ENCODE assay signal across 14 cellular contexts in the genomic region with DNA sequence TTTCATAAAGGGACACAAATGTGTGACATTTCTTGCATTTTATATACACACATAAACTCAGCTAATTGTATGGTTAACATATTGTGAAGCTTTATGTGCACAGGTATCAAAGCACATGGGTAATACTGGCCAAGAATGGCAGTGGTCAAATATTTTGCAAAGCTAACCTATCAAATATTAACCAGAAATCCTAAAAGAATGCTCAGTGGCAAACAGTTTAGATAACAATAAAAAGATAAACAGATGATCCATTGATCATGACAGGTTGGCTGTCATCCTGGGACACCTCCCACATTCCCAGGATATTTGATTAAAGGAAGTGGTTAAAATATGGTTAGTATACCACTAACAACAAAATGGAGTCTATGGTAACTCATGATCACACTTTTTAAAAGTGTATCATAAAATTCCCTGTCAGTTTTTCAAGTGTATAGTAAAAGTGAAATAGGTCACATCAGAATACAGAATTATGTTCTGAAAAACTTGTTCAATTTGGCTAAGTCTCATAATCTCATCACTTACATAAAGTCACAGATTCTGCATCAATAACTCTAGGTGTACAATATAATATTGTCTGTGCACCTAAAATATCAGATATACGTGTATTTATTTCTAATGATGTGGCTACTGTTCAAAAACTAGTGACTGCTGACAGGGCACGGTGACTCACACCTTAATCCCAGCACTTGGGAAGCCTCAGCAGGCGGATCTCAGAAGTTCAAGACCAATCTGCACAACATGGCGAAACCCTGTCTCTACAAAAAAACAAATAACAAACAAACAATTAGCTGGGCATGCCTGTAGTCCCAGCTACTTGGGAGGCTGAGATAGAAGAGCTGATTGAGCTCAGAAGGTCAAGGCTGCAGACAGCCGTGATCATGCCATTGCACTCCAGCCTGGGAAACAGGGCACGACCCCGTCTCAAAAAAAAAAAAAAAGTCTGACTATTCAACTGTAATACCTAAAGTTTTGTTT. TPM values are rescaled to one million over a fixed set of nuclear protein-coding genes. Genes with fewer than 3 reads are reported as not detected.
A peak's percentile ranks its signal among the peaks of the same experiment; 100 is the strongest.
DNase-seq lines count a peak whose midpoint lies in the region; ATAC-seq, FAIRE-seq and TF ChIP-seq lines count a peak whose summit lies in the region.
"Had no signal": no experiment of that assay in that cellular context is flagged by ENCODE, and none has a peak within 500 bp of the region (broad histone marks: within the 10 kb centered on the region; RNA-seq: fewer than 3 reads in every experiment).

No MANE protein-coding gene starts in this region.

- intact Hi-C loops in activated CD4-positive, alpha-beta T cell treated with anti-CD3 and anti-CD28 coated beads, Interleukin-2, amount 10 ng/mL, durations not matched to agents 24 days and 14 days (cut with micrococcal nuclease) = no loop called here

- H3K27me3 ChIP-seq in endodermal cell (ENCODE audit: control insufficient read depth, insufficient read depth, low read length, poor library complexity, severe bottlenecking) = no peaks in the 10 kb centered on the region
- H3K27me3 ChIP-seq: sigmoid colon, transverse colon had no signal

- TF ChIP-seq CTCF in D721Med (IDR thresholded peaks at IDR 0.05; ENCODE audit: insufficient read depth, missing control alignments) (no peak), endodermal cell (conservative IDR thresholded peaks at IDR 0.05) (no peak)

- peaks cover 41% of the 10 kb centered on the region for H3K4me1 ChIP-seq in endodermal cell (ENCODE audit: control insufficient read depth, insufficient read depth, low read length)
- H3K4me1 ChIP-seq: sigmoid colon, transverse colon had no signal

- WGBS in endodermal cell (ENCODE audit: insufficient coverage in 1 of 2, insufficient read length in 1 of 2), 2 experiments = 87 to 89% methylated on average over 3 to 7 of the region's 7 CpGs

- no peak for ATAC-seq in stimulated activated naive CD8-positive, alpha-beta T cell treated with anti-CD3 and anti-CD28 coated beads, Interleukin-15, Interleukin-2, amounts not matched to agents 100 U/mL and 50 U/mL, for 24 hours
- ATAC-seq in HG02885 (IDR thresholded peaks at IDR 0.05; ENCODE audit: poor library complexity, unreplicated experiment) = no peak

- peak overlapping the region; percentile 58 for H3K27ac Mint-ChIP-seq in endodermal cell
- H3K27ac Mint-ChIP-seq in activated CD4-positive, alpha-beta T cell treated with anti-CD3 and anti-CD28 coated beads, Interleukin-2, amount 10 ng/mL, durations not matched to agents 24 days and 14 days = no peak overlapping the region
- H3K27ac Mint-ChIP-seq: activated CD4-positive, alpha-beta memory T cell treated with anti-CD3 and anti-CD28 coated beads, Interleukin-2, amount 10 ng/mL, durations not matched to agents 7 days and 5 days had no signal

- H3K36me3 Mint-ChIP-seq in endodermal cell (ENCODE audit: low read depth) = peaks cover 18% of the 10 kb centered on the region
- H3K36me3 Mint-ChIP-seq in activated CD4-positive, alpha-beta T cell treated with anti-CD3 and anti-CD28 coated beads, Interleukin-2, amount 10 ng/mL, durations not matched to agents 24 days and 14 days (ENCODE audit: low read depth) = no peaks in the 10 kb centered on the region

- DNase-seq in D721Med (ENCODE audit: insufficient read length, low spot score) (no peak), NCI-H226 (peak; percentile 94), endodermal cell (peak; percentile 56), kidney glomerular epithelial cell (lab: John Stamatoyannopoulos, UW) (peak; percentile 79), substantia nigra (lab: John Stamatoyannopoulos, UW) (no peak)
- DNase-seq in stimulated activated naive CD8-positive, alpha-beta T cell treated with anti-CD3 and anti-CD28 coated beads, Interleukin-15, Interleukin-2, amounts not matched to agents 100 U/mL and 50 U/mL, for 24 hours = no peak
- DNase-seq in activated CD4-positive, alpha-beta T cell treated with anti-CD3 and anti-CD28 coated beads, Interleukin-2, amount 10 ng/mL, durations not matched to agents 24 days and 14 days = no peak
- DNase-seq: activated CD4-positive, alpha-beta memory T cell treated with anti-CD3 and anti-CD28 coated beads, Interleukin-2, amount 10 ng/mL, durations not matched to agents 7 days and 5 days; GOT3; NCI-H446; sigmoid colon; stimulated activated CD4-positive, alpha-beta T cell treated with anti-CD3 and anti-CD28 coated beads, Interleukin-4, amount 100 ng/mL, for 24 hours; transverse colon had no signal

- H3K27ac ChIP-seq in endodermal cell (ENCODE audit: low read depth, low read length) (no peak overlapping the region), substantia nigra (ENCODE audit: low read depth, low read length, poor library complexity, severe bottlenecking) (no peak overlapping the region)
- H3K27ac ChIP-seq: sigmoid colon, transverse colon had no signal

- H3K4me3 ChIP-seq in endodermal cell (ENCODE audit: low read length) = peak overlapping the region; percentile 57
- H3K4me3 ChIP-seq: sigmoid colon, transverse colon had no signal

- peaks cover 70% of the 10 kb centered on the region for H3K4me1 Mint-ChIP-seq in endodermal cell
- no peaks in the 10 kb centered on the region for H3K4me1 Mint-ChIP-seq in activated CD4-positive, alpha-beta T cell treated with anti-CD3 and anti-CD28 coated beads, Interleukin-2, amount 10 ng/mL, durations not matched to agents 24 days and 14 days
- H3K4me1 Mint-ChIP-seq: activated CD4-positive, alpha-beta memory T cell treated with anti-CD3 and anti-CD28 coated beads, Interleukin-2, amount 10 ng/mL, durations not matched to agents 7 days and 5 days had no signal

- no peaks in the 10 kb centered on the region for H3K27me3 Mint-ChIP-seq in endodermal cell (ENCODE audit: insufficient read depth)
- no peaks in the 10 kb centered on the region for H3K27me3 Mint-ChIP-seq in activated CD4-positive, alpha-beta T cell treated with anti-CD3 and anti-CD28 coated beads, Interleukin-2, amount 10 ng/mL, durations not matched to agents 24 days and 14 days
- H3K27me3 Mint-ChIP-seq: activated CD4-positive, alpha-beta memory T cell treated with anti-CD3 and anti-CD28 coated beads, Interleukin-2, amount 10 ng/mL, durations not matched to agents 7 days and 5 days had no signal

- H3K9me3 ChIP-seq in endodermal cell (ENCODE audit: control insufficient read depth, low read length) = no peaks in the 10 kb centered on the region
- H3K9me3 ChIP-seq: sigmoid colon, transverse colon had no signal

- H3K4me3 Mint-ChIP-seq in endodermal cell = peak overlapping the region; percentile 22
- H3K4me3 Mint-ChIP-seq in activated CD4-positive, alpha-beta T cell treated with anti-CD3 and anti-CD28 coated beads, Interleukin-2, amount 10 ng/mL, durations not matched to agents 24 days and 14 days = no peak overlapping the region
- H3K4me3 Mint-ChIP-seq: activated CD4-positive, alpha-beta memory T cell treated with anti-CD3 and anti-CD28 coated beads, Interleukin-2, amount 10 ng/mL, durations not matched to agents 7 days and 5 days had no signal

- no peak overlapping the region for H3K9ac ChIP-seq in endodermal cell (ENCODE audit: extremely low read depth, low read length, poor library complexity, severe bottlenecking)

- no peaks in the 10 kb centered on the region for H3K9me3 Mint-ChIP-seq in endodermal cell
- H3K9me3 Mint-ChIP-seq in activated CD4-positive, alpha-beta T cell treated with anti-CD3 and anti-CD28 coated beads, Interleukin-2, amount 10 ng/mL, durations not matched to agents 24 days and 14 days = no peaks in the 10 kb centered on the region

- peaks cover 82% of the 10 kb centered on the region for H3K36me3 ChIP-seq in endodermal cell (ENCODE audit: control insufficient read depth, insufficient read depth, low read length)
- H3K36me3 ChIP-seq: sigmoid colon, transverse colon had no signal

- FAIRE-seq in D721Med (lab: Jason Lieb, UNC) = peak; percentile 86

RNA-seq across cellular contexts. Expression of a gene that starts 48.9 kb away (rescaled TPM):
- total RNA-seq in endodermal cell = 100 to 1,000 TPM; 486 to 572 TPM
- 288 TPM for polyA plus RNA-seq in endodermal cell (2013, experiment 1 of 2)
- polyA plus RNA-seq in endodermal cell (2013, experiment 2 of 2) = 284 TPM
- total RNA-seq in activated CD4-positive, alpha-beta T cell treated with anti-CD3 and anti-CD28 coated beads, Interleukin-2, amount 10 ng/mL, durations not matched to agents 24 days and 14 days = 0.07 TPM in 1 of 2 replicates, not detected in the other
- total RNA-seq: activated CD4-positive, alpha-beta memory T cell treated with anti-CD3 and anti-CD28 coated beads, Interleukin-2, amount 10 ng/mL, durations not matched to agents 7 days and 5 days had no signal

Comparison
In these comparisons a context has a peak if more than half of its experiments do, and no peak if none do; other contexts are left out.
1. DNase-seq: peak in NCI-H226 (single experiment), endodermal cell (single experiment) and kidney glomerular epithelial cell (single experiment); none in D721Med (single experiment), stimulated activated naive CD8-positive, alpha-beta T cell treated with anti-CD3 and anti-CD28 coated beads, Interleukin-15, Interleukin-2, amounts not matched to agents 100 U/mL and 50 U/mL, for 24 hours (single experiment), activated CD4-positive, alpha-beta T cell treated with anti-CD3 and anti-CD28 coated beads, Interleukin-2, amount 10 ng/mL, durations not matched to agents 24 days and 14 days (single experiment) and substantia nigra (0 of 49).
2. RNA of a gene that starts 48.9 kb away (total RNA-seq): 486 to 572 TPM in endodermal cell; 0.07 TPM in activated CD4-positive, alpha-beta T cell treated with anti-CD3 and anti-CD28 coated beads, Interleukin-2, amount 10 ng/mL, durations not matched to agents 24 days and 14 days; every median in the first group is over 100 times any median in the second.